Comparison of ENCODE assay signal across 8 cellular contexts in genomic region chr17:27654654-27655524, GRCh38. TPM values are rescaled to one million over a fixed set of nuclear protein-coding genes. Genes with fewer than 3 reads are reported as not detected.
DNase-seq lines count a peak whose midpoint lies in the region; ATAC-seq and TF ChIP-seq lines count a peak whose summit lies in the region.

No MANE protein-coding gene starts in this region.

- H3K4me1 ChIP-seq in lower lobe of right lung: no peaks in the 10 kb centered on the region

- no peaks in the 10 kb centered on the region for H3K27me3 ChIP-seq in lower lobe of right lung (ENCODE audit: low read depth)

- H3K4me1 Mint-ChIP-seq in activated CD4-positive, alpha-beta T cell treated with anti-CD3 and anti-CD28 coated beads, Interleukin-2, amount 10 ng/mL, durations not matched to agents 24 days and 14 days: peaks cover 9% of the 10 kb centered on the region

- H3K36me3 ChIP-seq in lower lobe of right lung: no peaks in the 10 kb centered on the region

- H3K4me3 ChIP-seq in lower lobe of right lung: no peak overlapping the region

- no peak overlapping the region for H3K4me3 Mint-ChIP-seq in activated CD4-positive, alpha-beta T cell treated with anti-CD3 and anti-CD28 coated beads, Interleukin-2, amount 10 ng/mL, durations not matched to agents 24 days and 14 days

- H3K27ac Mint-ChIP-seq in activated CD4-positive, alpha-beta T cell treated with anti-CD3 and anti-CD28 coated beads, Interleukin-2, amount 10 ng/mL, durations not matched to agents 24 days and 14 days: peak overlapping the region; percentile 51

- H3K9me3 Mint-ChIP-seq in activated CD4-positive, alpha-beta T cell treated with anti-CD3 and anti-CD28 coated beads, Interleukin-2, amount 10 ng/mL, durations not matched to agents 24 days and 14 days: no peaks in the 10 kb centered on the region

- intact Hi-C loops in activated CD4-positive, alpha-beta T cell treated with anti-CD3 and anti-CD28 coated beads, Interleukin-2, amount 10 ng/mL, durations not matched to agents 24 days and 14 days (cut with micrococcal nuclease): loop anchor here (2.0 kb wide), 1 partner anchor 226 kb away; no protein-coding TSS in a partner anchor
- intact Hi-C loops in lower lobe of right lung (cut with DNase I): loop anchor here (10.0 kb wide), 1 partner anchor 100 kb away; no protein-coding TSS in a partner anchor

- H3K9me3 ChIP-seq in lower lobe of right lung: no peaks in the 10 kb centered on the region

- H3K27me3 Mint-ChIP-seq in activated CD4-positive, alpha-beta T cell treated with anti-CD3 and anti-CD28 coated beads, Interleukin-2, amount 10 ng/mL, durations not matched to agents 24 days and 14 days: no peaks in the 10 kb centered on the region

- peak; percentile 66 for DNase-seq in NK-92 treated with Interleukin-12 subunit alpha and Interleukin-12 subunit beta, amount 100 ng/mL, for 24 hours (lab: John Stamatoyannopoulos, UW)
- DNase-seq in NK-92 (lab: John Stamatoyannopoulos, UW; ENCODE audit: unreplicated experiment): no peak
- DNase-seq in NCI-H526 treated with DMSO at 0.1 percent for 48 hours (lab: John Stamatoyannopoulos, UW): peak; percentile 89
- peak; percentile 90 for DNase-seq in activated CD4-positive, alpha-beta T cell treated with anti-CD3 and anti-CD28 coated beads, Interleukin-2, amount 10 ng/mL, durations not matched to agents 24 days and 14 days
- peak; percentile 77 for DNase-seq in dermis blood vessel endothelial cell
- DNase-seq in lower lobe of right lung: peak; percentile 78
- DNase-seq in stimulated activated CD8-positive, alpha-beta memory T cell treated with anti-CD3 and anti-CD28 coated beads, Interleukin-15, amount 100 ng/mL, for 48 hours (ENCODE audit: low read depth in 2 of 2): peak; percentile 69 to 70

- TF ChIP-seq CTCF in lower lobe of right lung (IDR thresholded peaks at IDR 0.05): peak; percentile 93

- H3K36me3 Mint-ChIP-seq in activated CD4-positive, alpha-beta T cell treated with anti-CD3 and anti-CD28 coated beads, Interleukin-2, amount 10 ng/mL, durations not matched to agents 24 days and 14 days (ENCODE audit: low read depth): no peaks in the 10 kb centered on the region

- no peak overlapping the region for H3K27ac ChIP-seq in lower lobe of right lung

- ATAC-seq in HG03135 (IDR thresholded peaks at IDR 0.05; ENCODE audit: unreplicated experiment) (peak; percentile 80), lower lobe of right lung (peak; percentile 63 to 66)

RNA-seq across cellular contexts. Expression of gene LGALS9, which starts 23.9 kb away (rescaled TPM):
- 46.4 and 51.6 TPM in 2 replicates for total RNA-seq in activated CD4-positive, alpha-beta T cell treated with anti-CD3 and anti-CD28 coated beads, Interleukin-2, amount 10 ng/mL, durations not matched to agents 24 days and 14 days
- total RNA-seq in dermis blood vessel endothelial cell (41.5 and 47.3 TPM in 2 replicates), lower lobe of right lung (349 TPM)
